In genomic region chr4:41179086-41179374, GRCh38 we compare ENCODE assay signal across 14 cellular contexts. TPM values are rescaled to one million over a fixed set of nuclear protein-coding genes. Genes with fewer than 3 reads are reported as not detected.
DNase-seq lines count a peak whose midpoint lies in the region; ATAC-seq and TF ChIP-seq lines count a peak whose summit lies in the region.
"Had no signal": no experiment of that assay in that cellular context is flagged by ENCODE, and none has a peak within 500 bp of the region (broad histone marks: within the 10 kb centered on the region; RNA-seq: fewer than 3 reads in every experiment).

No MANE protein-coding gene starts in this region.

- H3K4me3 Mint-ChIP-seq in chondrocyte (ENCODE audit: unreplicated experiment), result peak overlapping the region; percentile 21
- H3K4me3 Mint-ChIP-seq: activated CD4-positive, alpha-beta T cell treated with anti-CD3 and anti-CD28 coated beads, Interleukin-2, amount 10 ng/mL, durations not matched to agents 7 days and 5 days; activated naive CD4-positive, alpha-beta T cell treated with anti-CD3 and anti-CD28 coated beads for 36 hours; naive B cell had no signal

- H3K79me2 ChIP-seq in PC-3 (ENCODE audit: low read length), result peaks cover 86% of the 10 kb centered on the region

- CTCF ChIA-PET in PC-3 (lab: Charles Lee), result no interaction called here

- no peaks in the 10 kb centered on the region for H3K27me3 Mint-ChIP-seq in chondrocyte (ENCODE audit: low read depth)

- no peak for TF ChIP-seq POLR2A in suprapubic skin (IDR thresholded peaks at IDR 0.05)

- H3K4me3 ChIP-seq in PC-3 (ENCODE audit: low read length) (no peak overlapping the region), suprapubic skin (no peak overlapping the region)
- H3K4me3 ChIP-seq: BLaER1 had no signal

- H3K9me3 ChIP-seq in PC-3 (ENCODE audit: low read length) (no peaks in the 10 kb centered on the region), suprapubic skin (no peaks in the 10 kb centered on the region)

- H3F3A ChIP-seq in PC-3 (ENCODE audit: low read length, unreplicated experiment), result peaks cover 7% of the 10 kb centered on the region

- H3K4me1 ChIP-seq in PC-3 (ENCODE audit: insufficient read depth, low read length) (peaks cover 43% of the 10 kb centered on the region), suprapubic skin (peaks cover 40% of the 10 kb centered on the region)
- H3K4me1 ChIP-seq: BLaER1 had no signal

- no peak; the same call in 1 of the 2 replicates for ATAC-seq in PC-3
- ATAC-seq: left lobe of liver had no signal

- 0 out of 2 replicates have a peak overlapping the region, but pooled peaks have one; percentile 44 for H2AFZ ChIP-seq in PC-3 (ENCODE audit: low read length)

- no peaks in the 10 kb centered on the region for H4K20me1 ChIP-seq in PC-3 (ENCODE audit: low read length)
- H4K20me1 ChIP-seq: BLaER1 had no signal

- no peaks in the 10 kb centered on the region for H3K36me3 Mint-ChIP-seq in chondrocyte (ENCODE audit: low read depth)
- H3K36me3 Mint-ChIP-seq: naive B cell had no signal

- intact Hi-C loops in PC-3 (cut with micrococcal nuclease), result loop anchor here (5.0 kb wide), 1 partner anchor 33 kb away; the partner anchor contains the start of gene APBB2

- BruUV-seq in PC-3 (replicated peaks; lab: Mats Ljungman, UMichigan), result no TSS peak

- no peaks in the 10 kb centered on the region for H3K9me2 ChIP-seq in PC-3 (replicated peaks; ENCODE audit: low read length)

- peak overlapping the region; percentile 67 for H3K4me2 ChIP-seq in PC-3 (ENCODE audit: low read length)
- H3K4me2 ChIP-seq: BLaER1 had no signal

- H3K27ac ChIP-seq in PC-3 (ENCODE audit: low read length), result peak overlapping the region; percentile 54
- H3K27ac ChIP-seq in suprapubic skin, result peak overlapping the region; percentile 48
- H3K27ac ChIP-seq: BLaER1 had no signal

- H3K9ac ChIP-seq in PC-3 (ENCODE audit: low read length), result no peak overlapping the region
- H3K9ac ChIP-seq: BLaER1 had no signal

- H3K36me3 ChIP-seq in PC-3 (ENCODE audit: low read depth, low read length) (no peaks in the 10 kb centered on the region; the same call in 1 of the 2 replicates), suprapubic skin (no peaks in the 10 kb centered on the region)

- TF ChIP-seq CTCF in PC-3 (conservative IDR thresholded peaks at IDR 0.05; ENCODE audit: low read depth, low read length) (no peak), chondrocyte (IDR thresholded peaks at IDR 0.05) (no peak), suprapubic skin (IDR thresholded peaks at IDR 0.05) (no peak)

- no peaks in the 10 kb centered on the region for H3K9me3 Mint-ChIP-seq in chondrocyte (ENCODE audit: low read depth)
- H3K9me3 Mint-ChIP-seq: activated CD4-positive, alpha-beta T cell treated with anti-CD3 and anti-CD28 coated beads, Interleukin-2, amount 10 ng/mL, durations not matched to agents 7 days and 5 days; activated naive CD4-positive, alpha-beta T cell treated with anti-CD3 and anti-CD28 coated beads for 36 hours had no signal

- TF ChIP-seq EP300 in suprapubic skin (IDR thresholded peaks at IDR 0.05), result no peak

- POLR2A ChIA-PET in PC-3 (lab: Charles Lee; ENCODE audit: unreplicated experiment), result no interaction called here

- DNase-seq in PC-3 (no peak), chondrocyte (ENCODE audit: low spot score) (no peak), medulla oblongata (ENCODE audit: extremely low spot score) (peak; percentile 86), suprapubic skin (ENCODE audit: low spot score in 2 of 2) (no peak), COLO668 (lab: John Stamatoyannopoulos, UW; ENCODE audit: unreplicated experiment) (no peak), NCI-H1105 (lab: John Stamatoyannopoulos, UW) (no peak), NAMALWA (ENCODE audit: low spot score) (no peak)
- DNase-seq: activated CD4-positive, alpha-beta T cell treated with anti-CD3 and anti-CD28 coated beads, Interleukin-2, amount 10 ng/mL, durations not matched to agents 7 days and 5 days; activated naive CD4-positive, alpha-beta T cell treated with anti-CD3 and anti-CD28 coated beads for 36 hours; naive B cell; NCI-H2029 treated with DMSO at 0.1 percent for 48 hours; NCI-H524 had no signal

- H3K4me1 Mint-ChIP-seq in chondrocyte (ENCODE audit: low read depth), result peaks cover 82% of the 10 kb centered on the region
- H3K4me1 Mint-ChIP-seq: activated CD4-positive, alpha-beta T cell treated with anti-CD3 and anti-CD28 coated beads, Interleukin-2, amount 10 ng/mL, durations not matched to agents 7 days and 5 days; naive B cell had no signal

- no peaks in the 10 kb centered on the region for H3K27me3 ChIP-seq in PC-3 (ENCODE audit: low read length)
- H3K27me3 ChIP-seq in suprapubic skin, result no peaks in the 10 kb centered on the region
- H3K27me3 ChIP-seq: BLaER1 had no signal

- WGBS in suprapubic skin, result 60% methylated on average over 3 of the region's 3 CpGs

- H3K27ac Mint-ChIP-seq in chondrocyte (ENCODE audit: unreplicated experiment), result peak overlapping the region; percentile 74
- H3K27ac Mint-ChIP-seq: activated CD4-positive, alpha-beta T cell treated with anti-CD3 and anti-CD28 coated beads, Interleukin-2, amount 10 ng/mL, durations not matched to agents 7 days and 5 days; activated naive CD4-positive, alpha-beta T cell treated with anti-CD3 and anti-CD28 coated beads for 36 hours; naive B cell had no signal

RNA-seq across cellular contexts. Expression of gene APBB2, which starts 35.3 kb away (rescaled TPM):
- total RNA-seq in PC-3 (2014; rRNA removed) (24.7 and 26.7 TPM in 2 replicates), chondrocyte (111 to 192 TPM (median 119 TPM) in 3 replicates), suprapubic skin (10 to 100 TPM; 42.4 to 95.8 (median 51.3) TPM)
